ENCODE assay signal across 9 cellular contexts in genomic region chr22:42074846-42075245, GRCh38. TPM values are rescaled to one million over a fixed set of nuclear protein-coding genes. Genes with fewer than 3 reads are reported as not detected.
DNase-seq lines count a peak whose midpoint lies in the region; ATAC-seq, FAIRE-seq and TF ChIP-seq lines count a peak whose summit lies in the region.
"Had no signal": no experiment of that assay in that cellular context is flagged by ENCODE, and none has a peak within 500 bp of the region (broad histone marks: within the 10 kb centered on the region; RNA-seq: fewer than 3 reads in every experiment).

No MANE protein-coding gene starts in this region.

- peak overlapping the region; percentile 17 for H3K4me3 Mint-ChIP-seq in stimulated activated naive CD8-positive, alpha-beta T cell treated with anti-CD3 and anti-CD28 coated beads, Interleukin-15, Interleukin-2, amounts not matched to agents 100 ng/mL and 50 ng/mL, for 24 hours
- H3K4me3 Mint-ChIP-seq in endothelial cell (ENCODE audit: unreplicated experiment): peak overlapping the region; percentile 32
- peak overlapping the region in 2 of 3 experiments; percentile 43 to 58 for H3K4me3 Mint-ChIP-seq in nephron

- H3K27ac Mint-ChIP-seq in stimulated activated naive CD8-positive, alpha-beta T cell treated with anti-CD3 and anti-CD28 coated beads, Interleukin-15, Interleukin-2, amounts not matched to agents 100 ng/mL and 50 ng/mL, for 24 hours: peak overlapping the region; percentile 67
- no peak overlapping the region for H3K27ac Mint-ChIP-seq in endothelial cell (ENCODE audit: unreplicated experiment)
- H3K27ac Mint-ChIP-seq in nephron: peak overlapping the region; percentile 63 to 84 (median 76)

- no peaks in the 10 kb centered on the region for H3K36me3 Mint-ChIP-seq in stimulated activated naive CD8-positive, alpha-beta T cell treated with anti-CD3 and anti-CD28 coated beads, Interleukin-15, Interleukin-2, amounts not matched to agents 100 ng/mL and 50 ng/mL, for 24 hours (ENCODE audit: low read depth)
- H3K36me3 Mint-ChIP-seq in endothelial cell (ENCODE audit: low read depth, unreplicated experiment) (no peaks in the 10 kb centered on the region), nephron (ENCODE audit: low read depth) (no peaks in the 10 kb centered on the region)

- H3K9me3 Mint-ChIP-seq in stimulated activated naive CD8-positive, alpha-beta T cell treated with anti-CD3 and anti-CD28 coated beads, Interleukin-15, Interleukin-2, amounts not matched to agents 100 ng/mL and 50 ng/mL, for 24 hours: no peaks in the 10 kb centered on the region
- H3K9me3 Mint-ChIP-seq in endothelial cell (ENCODE audit: unreplicated experiment) (no peaks in the 10 kb centered on the region), nephron (no peaks in the 10 kb centered on the region)

- H3K4me1 Mint-ChIP-seq in stimulated activated naive CD8-positive, alpha-beta T cell treated with anti-CD3 and anti-CD28 coated beads, Interleukin-15, Interleukin-2, amounts not matched to agents 100 ng/mL and 50 ng/mL, for 24 hours (ENCODE audit: low read depth): peaks cover 34% of the 10 kb centered on the region
- H3K4me1 Mint-ChIP-seq in endothelial cell (ENCODE audit: unreplicated experiment) (peaks cover 17% of the 10 kb centered on the region), nephron (peaks cover 54% of the 10 kb centered on the region)

- no peak for ATAC-seq in stimulated activated naive CD8-positive, alpha-beta T cell treated with anti-CD3 and anti-CD28 coated beads, Interleukin-15, Interleukin-2, amounts not matched to agents 100 U/mL and 50 U/mL, for 24 hours

- TF ChIP-seq CTCF in endothelial cell (IDR thresholded peaks at IDR 0.05; ENCODE audit: unreplicated experiment) (no peak), nephron (IDR thresholded peaks at IDR 0.05; ENCODE audit: unreplicated experiment in 3 of 3) (no peak)

- DNase-seq in stimulated activated naive CD8-positive, alpha-beta T cell treated with anti-CD3 and anti-CD28 coated beads, Interleukin-15, Interleukin-2, amounts not matched to agents 100 U/mL and 50 U/mL, for 24 hours: no peak
- no peak for DNase-seq in endothelial cell (ENCODE audit: low spot score)
- DNase-seq in HTR-8/SVneo (ENCODE audit: insufficient read length, low spot score): no peak
- no peak for DNase-seq in GM03348 (ENCODE audit: low spot score)
- no peak for DNase-seq in NCI-H446 treated with DMSO at 0.1 percent for 48 hours (lab: John Stamatoyannopoulos, UW)
- DNase-seq in NCI-H2107 treated with DMSO at 0.1 percent for 48 hours (lab: John Stamatoyannopoulos, UW; ENCODE audit: unreplicated experiment): no peak
- DNase-seq: DMS79 treated with DMSO at 0.1 percent for 48 hours had no signal

- no peaks in the 10 kb centered on the region for H3K27me3 Mint-ChIP-seq in stimulated activated naive CD8-positive, alpha-beta T cell treated with anti-CD3 and anti-CD28 coated beads, Interleukin-15, Interleukin-2, amounts not matched to agents 100 ng/mL and 50 ng/mL, for 24 hours
- peaks cover 11% of the 10 kb centered on the region for H3K27me3 Mint-ChIP-seq in endothelial cell (ENCODE audit: unreplicated experiment)
- H3K27me3 Mint-ChIP-seq in nephron (ENCODE audit: low read depth): no peaks in the 10 kb centered on the region

- no peak for FAIRE-seq in HTR-8/SVneo (lab: Jason Lieb, UNC)

RNA-seq across cellular contexts. Expression of gene PHETA2, which starts 0.8 kb away (rescaled TPM):
- total RNA-seq in endothelial cell (ENCODE audit: unreplicated experiment): 3.5 TPM

RNA-seq across cellular contexts. Expression of gene NAGA, which starts 4.2 kb away (rescaled TPM):
- 26.0 TPM for total RNA-seq in endothelial cell (ENCODE audit: unreplicated experiment)

RNA-seq across cellular contexts. Expression of gene SMDT1, which starts 4.7 kb away (rescaled TPM):
- total RNA-seq in endothelial cell (ENCODE audit: unreplicated experiment): 61.1 TPM

RNA-seq across cellular contexts. Expression of gene NDUFA6, which starts 15.7 kb away (rescaled TPM):
- total RNA-seq in endothelial cell (ENCODE audit: unreplicated experiment): 54.9 TPM

RNA-seq across cellular contexts. Expression of gene CYP2D6, which starts 55.8 kb away (rescaled TPM):
- 3.2 TPM for total RNA-seq in endothelial cell (ENCODE audit: unreplicated experiment)
